ENCODE assay signal across 9 cellular contexts in the genomic region with DNA sequence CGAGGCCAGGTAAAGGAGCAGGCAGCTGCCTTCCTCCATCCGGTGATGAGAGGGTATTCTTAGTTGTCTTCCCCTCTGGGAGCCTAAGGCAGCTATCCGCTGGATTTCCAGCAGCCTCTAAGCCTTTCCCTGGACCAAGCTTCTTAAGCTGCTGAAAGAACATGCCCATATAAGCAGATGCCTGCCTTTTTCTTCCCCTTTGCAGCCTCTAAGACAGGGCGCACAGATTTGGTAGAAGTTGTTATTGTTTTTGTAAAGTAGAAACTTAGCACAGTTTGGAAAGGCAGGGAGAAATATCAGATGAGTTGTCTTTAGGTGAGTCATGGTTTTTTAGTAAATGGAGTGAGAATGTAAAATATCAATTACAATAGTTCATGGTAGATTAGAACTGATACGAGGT.
DNase-seq lines count a peak whose midpoint lies in the region; ATAC-seq and TF ChIP-seq lines count a peak whose summit lies in the region.
"Had no signal": no experiment of that assay in that cellular context is flagged by ENCODE, and none has a peak within 500 bp of the region (broad histone marks: within the 10 kb centered on the region; RNA-seq: fewer than 3 reads in every experiment).

No MANE protein-coding gene starts in this region.

- peaks cover 31% of the 10 kb centered on the region for H3K36me3 Mint-ChIP-seq in HFFc6 (ENCODE audit: low read depth)
- H3K36me3 Mint-ChIP-seq in naive thymus-derived CD8-positive, alpha-beta T cell = peaks cover 0 to 11% (median 9%) of the 10 kb centered on the region in 3 donors

- peaks cover 6% of the 10 kb centered on the region for H3K4me1 ChIP-seq in IMR-90 (ENCODE audit: control insufficient read depth, insufficient read depth, low read length)

- no peak overlapping the region for H3K56ac ChIP-seq in IMR-90 (ENCODE audit: extremely low read depth, insufficient read depth, low read length)

- H3K4me2 ChIP-seq in IMR-90 (ENCODE audit: low read depth, low read length) = no peak overlapping the region

- peaks cover 13% of the 10 kb centered on the region for H3K36me3 ChIP-seq in IMR-90 (ENCODE audit: control insufficient read depth, insufficient read depth, low read length)

- DNase-seq in HFFc6 (no peak), IMR-90 (peak; percentile 47), HEK293T (ENCODE audit: extremely low spot score) (no peak), NCI-H446 treated with DMSO at 0.1 percent for 48 hours (lab: John Stamatoyannopoulos, UW) (no peak), NCI-H526 (lab: John Stamatoyannopoulos, UW) (no peak), activated gamma-delta T cell treated with Interleukin-2 at 50 U/mL for 16 hours (no peak)
- DNase-seq in naive thymus-derived CD8-positive, alpha-beta T cell = peak in 1 of 10 donors; percentile 2
- DNase-seq: NCI-H510A treated with DMSO at 0.1 percent for 48 hours had no signal

- H3K4me3 Mint-ChIP-seq in HFFc6 = no peak overlapping the region
- H3K4me3 Mint-ChIP-seq in naive thymus-derived CD8-positive, alpha-beta T cell = peak overlapping the region in 6 of 10 donors; percentile 2 to 57 (median 26)

- no peak overlapping the region for H3K4ac ChIP-seq in IMR-90 (ENCODE audit: low read depth, low read length)

- H2BK120ac ChIP-seq in IMR-90 (ENCODE audit: low read depth, low read length) = no peak overlapping the region

- H3K79me1 ChIP-seq in IMR-90 (ENCODE audit: low read depth in 1 of 2, low read length in 2 of 2) = peaks cover 0 to 3% of the 10 kb centered on the region in 2 experiments; a peak in 1 of 4 replicates

- CTCF ChIA-PET in IMR-90 (lab: Yijun Ruan, JAX) = no interaction called here
- CTCF ChIA-PET in HEK293T (lab: Yijun Ruan, JAX) = no interaction called here

- H3K27me3 Mint-ChIP-seq in HFFc6 (ENCODE audit: insufficient read depth) = peaks cover 4% of the 10 kb centered on the region
- no peaks in the 10 kb centered on the region for H3K27me3 Mint-ChIP-seq in naive thymus-derived CD8-positive, alpha-beta T cell

- no peak overlapping the region for H2BK15ac ChIP-seq in IMR-90 (ENCODE audit: low read depth, low read length)

- intact Hi-C loops in IMR-90 (cut with micrococcal nuclease) = no loop called here

- POLR2A ChIA-PET in IMR-90 (lab: Charles Lee; ENCODE audit: unreplicated experiment) (no interaction called here), HEK293T (lab: Yijun Ruan, JAX) (no interaction called here)
- POLR2A ChIA-PET in naive thymus-derived CD8-positive, alpha-beta T cell (lab: Charles Lee) = no interaction called here

- H2BK20ac ChIP-seq in IMR-90 (ENCODE audit: low read depth, low read length) = no peak overlapping the region

- TF ChIP-seq CTCF in HFFc6 (IDR thresholded peaks at IDR 0.05) = no peak
- TF ChIP-seq CTCF in IMR-90 (conservative IDR thresholded peaks at IDR 0.05; ENCODE audit: low read depth, low read length) = no peak

- no peak for TF ChIP-seq RAD21 in IMR-90 (IDR thresholded peaks at IDR 0.05; ENCODE audit: low read length)

- no peak overlapping the region; the same call in 1 of the 2 replicates for H3K18ac ChIP-seq in IMR-90 (ENCODE audit: low read depth, low read length)

- H3K23ac ChIP-seq in IMR-90 (ENCODE audit: low read depth, low read length) = no peak overlapping the region

- ATAC-seq in GM18873 (IDR thresholded peaks at IDR 0.05; ENCODE audit: low FRiP score, unreplicated experiment) = peak; percentile 39
- peak; percentile 74 for ATAC-seq in IMR-90 (ENCODE audit: low read depth)
- ATAC-seq in naive thymus-derived CD8-positive, alpha-beta T cell = no peak

- peaks cover 23% of the 10 kb centered on the region for H3K4me1 Mint-ChIP-seq in HFFc6 (ENCODE audit: low read depth)
- H3K4me1 Mint-ChIP-seq in naive thymus-derived CD8-positive, alpha-beta T cell = peaks cover 8 to 31% (median 25%) of the 10 kb centered on the region in 4 donors

- H2BK5ac ChIP-seq in IMR-90 (ENCODE audit: low read depth, low read length, poor library complexity, severe bottlenecking) = no peak overlapping the region

- dilution Hi-C loops in IMR-90 (cut with HindIII; ENCODE audit: low sequenced_read_pairs, unreplicated experiment) = no loop called here

- H4K91ac ChIP-seq in IMR-90 (ENCODE audit: insufficient read depth, low read depth, low read length) = no peak overlapping the region

- H4K20me1 ChIP-seq in IMR-90 (ENCODE audit: insufficient read depth, low read length) = no peaks in the 10 kb centered on the region

- no peak overlapping the region for H3K4me3 ChIP-seq in IMR-90 (ENCODE audit: insufficient read depth, low read depth, low read length)

- no CpG with 5 or more reads among the region's 5 CpGs for WGBS in IMR-90 (ENCODE audit: extremely low coverage in 2 of 2, insufficient read length in 1 of 2), 2 experiments

- H3K27ac ChIP-seq in IMR-90 (ENCODE audit: insufficient read depth, low read length) = no peak overlapping the region

- no peak overlapping the region for H2AK5ac ChIP-seq in IMR-90 (ENCODE audit: low read depth, low read length)

- H2AK9ac ChIP-seq in IMR-90 (replicated peaks; ENCODE audit: low read depth, low read length, poor library complexity) = no peak overlapping the region

- no peak overlapping the region for H4K8ac ChIP-seq in IMR-90 (ENCODE audit: low read depth in 2 of 2, low read length in 2 of 2)

- H2AFZ ChIP-seq in IMR-90 (replicated peaks; ENCODE audit: low read length, poor library complexity) = no peak overlapping the region

- no peaks in the 10 kb centered on the region for H3K9me3 ChIP-seq in IMR-90 (ENCODE audit: control insufficient read depth, insufficient read depth, low read length)

- BruUV-seq in IMR-90 (replicated peaks; lab: Mats Ljungman, UMichigan) = no TSS peak

- H3K9ac ChIP-seq in IMR-90 (ENCODE audit: low read depth, low read length) = no peak overlapping the region

- H4K5ac ChIP-seq in IMR-90 (ENCODE audit: low read depth, low read length) = no peak overlapping the region

- H3K27me3 ChIP-seq in IMR-90 (ENCODE audit: control insufficient read depth, insufficient read depth, low read length) = no peaks in the 10 kb centered on the region

- TF ChIP-seq POLR2A in IMR-90 (IDR thresholded peaks at IDR 0.05; ENCODE audit: low read depth, low read length) = no peak

- in situ Hi-C loops in IMR-90 (cut with MboI; ENCODE audit: low sequenced_read_pairs) = no loop called here

- H3K14ac ChIP-seq in IMR-90 (replicated peaks; ENCODE audit: low read depth, low read length) = no peak overlapping the region

- H3K9me1 ChIP-seq in IMR-90 (ENCODE audit: insufficient read depth, low read length) = peaks cover 5% of the 10 kb centered on the region; the same call in 1 of the 2 replicates

- no peaks in the 10 kb centered on the region for H3K9me3 Mint-ChIP-seq in HFFc6
- no peaks in the 10 kb centered on the region for H3K9me3 Mint-ChIP-seq in naive thymus-derived CD8-positive, alpha-beta T cell

- peak overlapping the region; percentile 0; the same call in 1 of the 2 replicates for H3K27ac Mint-ChIP-seq in HFFc6
- H3K27ac Mint-ChIP-seq in naive thymus-derived CD8-positive, alpha-beta T cell = peak overlapping the region in 8 of 10 donors; percentile 1 to 62 (median 16)

TF ChIP-seq in IMR-90, 13 proteins besides CTCF, POLR2A, EP300 and RAD21:
- TF ChIP-seq MAFK (IDR thresholded peaks at IDR 0.05; ENCODE audit: low read depth, low read length) (no peak), MAZ (IDR thresholded peaks at IDR 0.05; ENCODE audit: borderline replicate concordance, low read depth, low read length) (no peak)
- TF ChIP-seq, protein P1, sequence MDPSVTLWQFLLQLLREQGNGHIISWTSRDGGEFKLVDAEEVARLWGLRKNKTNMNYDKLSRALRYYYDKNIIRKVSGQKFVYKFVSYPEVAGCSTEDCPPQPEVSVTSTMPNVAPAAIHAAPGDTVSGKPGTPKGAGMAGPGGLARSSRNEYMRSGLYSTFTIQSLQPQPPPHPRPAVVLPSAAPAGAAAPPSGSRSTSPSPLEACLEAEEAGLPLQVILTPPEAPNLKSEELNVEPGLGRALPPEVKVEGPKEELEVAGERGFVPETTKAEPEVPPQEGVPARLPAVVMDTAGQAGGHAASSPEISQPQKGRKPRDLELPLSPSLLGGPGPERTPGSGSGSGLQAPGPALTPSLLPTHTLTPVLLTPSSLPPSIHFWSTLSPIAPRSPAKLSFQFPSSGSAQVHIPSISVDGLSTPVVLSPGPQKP (IDR thresholded peaks at IDR 0.05; ENCODE audit: borderline replicate concordance, low read depth, low read length) = no peak

TF ChIP-seq in HEK293T, 16 proteins besides CTCF, POLR2A, EP300 and RAD21:
- TF ChIP-seq FOXA1 (IDR thresholded peaks at IDR 0.05) (no peak), LEF1 (IDR thresholded peaks at IDR 0.05; ENCODE audit: borderline replicate concordance) (no peak), FOXK2 (IDR thresholded peaks at IDR 0.05) (no peak)

Comparison
In these comparisons a context has a peak if more than half of its experiments do, and no peak if none do; other contexts are left out.
1. ATAC-seq: peak in GM18873 (single experiment) and IMR-90 (single experiment); none in naive thymus-derived CD8-positive, alpha-beta T cell (0 of 2).